In genomic region chr18:29962579-29962978, GRCh38 we compare ENCODE assay signal across 17 cellular contexts.
A peak's percentile ranks its signal among the peaks of the same experiment; 100 is the strongest.
DNase-seq lines count a peak whose midpoint lies in the region; ATAC-seq and TF ChIP-seq lines count a peak whose summit lies in the region.
"Had no signal": no experiment of that assay in that cellular context is flagged by ENCODE, and none has a peak within 500 bp of the region (broad histone marks: within the 10 kb centered on the region; RNA-seq: fewer than 3 reads in every experiment).

No MANE protein-coding gene starts in this region.

- DNase-seq in GM23248 = peak; percentile 8
- peak; percentile 4 for DNase-seq in amniotic epithelial cell (ENCODE audit: low read depth)
- no peak for DNase-seq in GM20000 (ENCODE audit: low spot score)
- no peak for DNase-seq in DMS 273 treated with DMSO at 0.1 percent for 48 hours (lab: John Stamatoyannopoulos, UW)
- DNase-seq: BE2C, HFFc6, NCI-H1694, NCI-H2081, NCI-H2171, NCI-H446, NCI-H526, Right ventricle myocardium superior had no signal

- H3K79me2 ChIP-seq in ACC112 (ENCODE audit: control insufficient read depth, insufficient read depth, low read length, unreplicated experiment) (no peaks in the 10 kb centered on the region), GM23248 (ENCODE audit: insufficient read depth) (no peaks in the 10 kb centered on the region)

- peak overlapping the region; percentile 18 for H2AFZ ChIP-seq in ACC112 (ENCODE audit: low read length, unreplicated experiment)
- no peak overlapping the region for H2AFZ ChIP-seq in GM23248

- TF ChIP-seq CTCF in GM20000 (IDR thresholded peaks at IDR 0.05; ENCODE audit: extremely low read depth, missing control alignments) = no peak

- H3K4me2 ChIP-seq in GM23248 (ENCODE audit: unreplicated experiment) = no peak overlapping the region
- H3K4me2 ChIP-seq: KMS-11 had no signal

- in situ Hi-C loops in GM23248 (cut with MboI) = no loop called here

- H4K20me1 ChIP-seq in GM23248 (ENCODE audit: insufficient read depth) = no peaks in the 10 kb centered on the region

- H3K36me3 ChIP-seq in ACC112 (ENCODE audit: insufficient read depth, low read length) = no peaks in the 10 kb centered on the region
- H3K36me3 ChIP-seq in GM23248 (ENCODE audit: low read depth) = no peaks in the 10 kb centered on the region
- H3K36me3 ChIP-seq: BE2C had no signal

- H3K27me3 ChIP-seq in ACC112 (ENCODE audit: insufficient read depth, low read length) (no peaks in the 10 kb centered on the region), GM23248 (replicated peaks; ENCODE audit: insufficient read depth) (no peaks in the 10 kb centered on the region)
- H3K27me3 ChIP-seq: BE2C had no signal

- H3K9ac ChIP-seq in GM23248 = no peak overlapping the region
- H3K9ac ChIP-seq: KMS-11 had no signal

- H3F3A ChIP-seq in GM23248 (ENCODE audit: insufficient read depth) = no peaks in the 10 kb centered on the region

- H3K9me2 ChIP-seq in GM23248 (ENCODE audit: insufficient read depth) = no peaks in the 10 kb centered on the region

- 18 to 21% methylated on average over 3 of the region's 3 CpGs for WGBS in GM23248 (ENCODE audit: low coverage in 1 of 2, low lambda C conversion rate in 2 of 2, missing lambda C conversion rate in 2 of 2), 2 experiments

- H3K27ac ChIP-seq in ACC112 (ENCODE audit: low read depth, low read length) (no peak overlapping the region), GM23248 (no peak overlapping the region)
- H3K27ac ChIP-seq: KMS-11 had no signal

- ATAC-seq in GM18498 (IDR thresholded peaks at IDR 0.05; ENCODE audit: unreplicated experiment) = no peak
- ATAC-seq in HG03108 (IDR thresholded peaks at IDR 0.05; ENCODE audit: unreplicated experiment) = no peak

- H3K9me3 ChIP-seq in GM23248 (ENCODE audit: low read depth) = no peaks in the 10 kb centered on the region
- H3K9me3 ChIP-seq: BE2C had no signal

- H3K4me3 ChIP-seq in ACC112 (ENCODE audit: low read depth, low read length) (no peak overlapping the region), GM23248 (no peak overlapping the region), iPS-11a (ENCODE audit: low read depth, low read length) (peak overlapping the region; percentile 4)

- H3K4me1 ChIP-seq in ACC112 (ENCODE audit: control insufficient read depth, insufficient read depth, low read length, unreplicated experiment) (peaks cover 3% of the 10 kb centered on the region), GM23248 (ENCODE audit: insufficient read depth) (peaks cover 8% of the 10 kb centered on the region)
- H3K4me1 ChIP-seq: BE2C had no signal

Comparison
In these comparisons a context has a peak if more than half of its experiments do, and no peak if none do; other contexts are left out.
1. DNase-seq: peak in GM23248 (single experiment) and amniotic epithelial cell (single experiment); none in GM20000 (single experiment) and DMS 273 treated with DMSO at 0.1 percent for 48 hours (single experiment).